In the genomic region with DNA sequence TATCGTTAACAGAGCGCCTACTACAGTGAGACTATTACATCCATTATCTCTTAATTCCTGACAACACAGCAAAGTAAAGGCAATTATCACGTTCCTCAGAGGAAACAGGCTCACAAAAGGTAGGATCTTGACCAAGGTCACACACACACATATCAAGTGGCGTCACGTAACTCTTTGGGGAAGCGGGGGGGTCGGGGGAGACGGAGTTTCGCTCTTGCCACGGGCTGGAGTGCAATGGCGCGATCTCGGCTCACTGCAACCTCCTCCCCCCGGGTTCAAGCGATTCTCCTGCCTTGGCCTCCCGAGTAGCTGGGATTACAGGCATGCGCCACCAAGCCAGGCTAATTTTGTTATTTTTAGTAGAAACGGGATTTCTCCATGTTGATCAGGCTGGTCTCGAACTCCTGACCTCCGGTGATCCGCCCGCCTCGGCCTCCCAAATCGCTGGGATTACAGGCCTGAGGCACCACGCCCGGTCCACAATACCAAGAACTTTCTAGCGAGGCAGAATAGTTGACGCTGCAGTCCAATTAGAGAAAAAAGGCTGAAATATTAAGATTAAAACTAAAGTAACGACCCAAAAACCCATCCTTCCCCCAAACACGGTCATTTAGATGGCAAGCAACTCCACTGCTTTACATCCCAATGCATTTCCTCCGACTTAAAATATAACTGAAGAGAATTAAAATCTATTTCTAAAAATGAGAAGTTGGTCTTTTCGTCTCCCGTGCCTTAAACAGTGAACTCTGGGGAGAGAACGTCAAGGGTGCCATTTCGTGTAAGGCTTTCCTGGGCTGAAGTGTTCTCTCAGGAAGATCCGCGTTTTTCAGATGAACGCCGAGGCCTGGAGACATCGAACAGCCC, we compare ENCODE assay signal across 8 cellular contexts. TPM values are rescaled to one million over a fixed set of nuclear protein-coding genes. Genes with fewer than 3 reads are reported as not detected.
A peak's percentile ranks its signal among the peaks of the same experiment; 100 is the strongest.
DNase-seq lines count a peak whose midpoint lies in the region; ATAC-seq and TF ChIP-seq lines count a peak whose summit lies in the region.

No MANE protein-coding gene starts in this region.

- H3K4me1 Mint-ChIP-seq in GM23338, result peaks cover 28% of the 10 kb centered on the region

- peak overlapping the region; percentile 82 for H3K4me2 ChIP-seq in GM23338

- H3K27me3 Mint-ChIP-seq in GM23338 (ENCODE audit: insufficient read depth, low read depth, poor library complexity), result peaks cover 24% of the 10 kb centered on the region

- peaks cover 26% of the 10 kb centered on the region for H3K36me3 ChIP-seq in GM23338 (ENCODE audit: insufficient read depth)
- peaks cover 55% of the 10 kb centered on the region for H3K36me3 ChIP-seq in iPS-20b (ENCODE audit: insufficient read depth, low read depth, low read length)

- H3F3A ChIP-seq in GM23338 (replicated peaks; ENCODE audit: low read depth), result peaks cover 17% of the 10 kb centered on the region; the same call in 1 of the 2 replicates

- DNase-seq in GM23338 (ENCODE audit: low spot score) (peak; percentile 53), SW480 (ENCODE audit: low spot score) (peak; percentile 33), amniotic epithelial cell (ENCODE audit: low read depth) (peak; percentile 50), ureter (ENCODE audit: low spot score) (no peak)
- peak in 3 of 4 experiments; percentile 23 to 53 (median 29) for DNase-seq in stimulated activated CD4-positive, alpha-beta T cell treated with anti-CD3 and anti-CD28 coated beads, Interleukin-1b, Interleukin-23, amount 100 ng/mL, for 24 hours (ENCODE audit: low read depth in 4 of 4, low spot score in 1 of 4)

- H3K4me3 ChIP-seq in GM23338 (peak overlapping the region; percentile 99), iPS-20b (ENCODE audit: low read length) (peak overlapping the region; percentile 95)

- peak overlapping the region; percentile 99 for H3K27ac ChIP-seq in 22Rv1
- peak overlapping the region; percentile 97 for H3K27ac ChIP-seq in GM23338 (ENCODE audit: low read depth)
- H3K27ac ChIP-seq in iPS-20b (ENCODE audit: low read length), result peak overlapping the region; percentile 91

- H3K9me3 Mint-ChIP-seq in GM23338, result no peaks in the 10 kb centered on the region; the same call in 2 of the 3 replicates

- no peak overlapping the region for H2AFZ ChIP-seq in GM23338

- H3K9me2 ChIP-seq in GM23338 (ENCODE audit: insufficient read depth), result no peaks in the 10 kb centered on the region

- H3K27me3 ChIP-seq in GM23338 (ENCODE audit: insufficient read depth), result no peaks in the 10 kb centered on the region
- no peaks in the 10 kb centered on the region for H3K27me3 ChIP-seq in iPS-20b (ENCODE audit: insufficient read depth, low read length)

- peak overlapping the region; percentile 98 for H3K4me3 Mint-ChIP-seq in GM23338

- peaks cover 57% of the 10 kb centered on the region for H3K36me3 Mint-ChIP-seq in GM23338 (ENCODE audit: low read depth)

- H3K9ac ChIP-seq in iPS-20b (ENCODE audit: low read depth, low read length), result peak overlapping the region; percentile 100

- H3K79me2 ChIP-seq in GM23338 (replicated peaks; ENCODE audit: insufficient read depth), result peaks cover 61% of the 10 kb centered on the region

- peak overlapping the region; percentile 99 for H3K27ac Mint-ChIP-seq in GM23338

- no peak for TF ChIP-seq CTCF in 22Rv1 (IDR thresholded peaks at IDR 0.05)
- no peak for TF ChIP-seq CTCF in GM23338 (conservative IDR thresholded peaks at IDR 0.05; ENCODE audit: low read depth in 2 of 2)

- H3K9me3 ChIP-seq in iPS-20b (ENCODE audit: insufficient read depth, low read depth, low read length), result no peaks in the 10 kb centered on the region

- ATAC-seq in GM23338 (0 out of 3 replicates have a peak, but pooled peaks have one; percentile 2), GM19467 (IDR thresholded peaks at IDR 0.05; ENCODE audit: unreplicated experiment) (no peak)

- peaks cover 32% of the 10 kb centered on the region for H4K20me1 ChIP-seq in GM23338 (replicated peaks; ENCODE audit: insufficient read depth)

- H3K4me1 ChIP-seq in GM23338 (ENCODE audit: insufficient read depth) (peaks cover 22% of the 10 kb centered on the region), iPS-20b (ENCODE audit: insufficient read depth, low read length) (peaks cover 11% of the 10 kb centered on the region)

TF ChIP-seq in GM23338, 12 proteins besides CTCF, POLR2A, EP300 and RAD21:
- TF ChIP-seq POLR2AphosphoS5 (IDR thresholded peaks at IDR 0.05; ENCODE audit: low read depth), result no peak
- TF ChIP-seq, protein P1, sequence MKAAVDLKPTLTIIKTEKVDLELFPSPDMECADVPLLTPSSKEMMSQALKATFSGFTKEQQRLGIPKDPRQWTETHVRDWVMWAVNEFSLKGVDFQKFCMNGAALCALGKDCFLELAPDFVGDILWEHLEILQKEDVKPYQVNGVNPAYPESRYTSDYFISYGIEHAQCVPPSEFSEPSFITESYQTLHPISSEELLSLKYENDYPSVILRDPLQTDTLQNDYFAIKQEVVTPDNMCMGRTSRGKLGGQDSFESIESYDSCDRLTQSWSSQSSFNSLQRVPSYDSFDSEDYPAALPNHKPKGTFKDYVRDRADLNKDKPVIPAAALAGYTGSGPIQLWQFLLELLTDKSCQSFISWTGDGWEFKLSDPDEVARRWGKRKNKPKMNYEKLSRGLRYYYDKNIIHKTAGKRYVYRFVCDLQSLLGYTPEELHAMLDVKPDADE (IDR thresholded peaks at IDR 0.05), result no peak
- TF ChIP-seq, protein P2, sequence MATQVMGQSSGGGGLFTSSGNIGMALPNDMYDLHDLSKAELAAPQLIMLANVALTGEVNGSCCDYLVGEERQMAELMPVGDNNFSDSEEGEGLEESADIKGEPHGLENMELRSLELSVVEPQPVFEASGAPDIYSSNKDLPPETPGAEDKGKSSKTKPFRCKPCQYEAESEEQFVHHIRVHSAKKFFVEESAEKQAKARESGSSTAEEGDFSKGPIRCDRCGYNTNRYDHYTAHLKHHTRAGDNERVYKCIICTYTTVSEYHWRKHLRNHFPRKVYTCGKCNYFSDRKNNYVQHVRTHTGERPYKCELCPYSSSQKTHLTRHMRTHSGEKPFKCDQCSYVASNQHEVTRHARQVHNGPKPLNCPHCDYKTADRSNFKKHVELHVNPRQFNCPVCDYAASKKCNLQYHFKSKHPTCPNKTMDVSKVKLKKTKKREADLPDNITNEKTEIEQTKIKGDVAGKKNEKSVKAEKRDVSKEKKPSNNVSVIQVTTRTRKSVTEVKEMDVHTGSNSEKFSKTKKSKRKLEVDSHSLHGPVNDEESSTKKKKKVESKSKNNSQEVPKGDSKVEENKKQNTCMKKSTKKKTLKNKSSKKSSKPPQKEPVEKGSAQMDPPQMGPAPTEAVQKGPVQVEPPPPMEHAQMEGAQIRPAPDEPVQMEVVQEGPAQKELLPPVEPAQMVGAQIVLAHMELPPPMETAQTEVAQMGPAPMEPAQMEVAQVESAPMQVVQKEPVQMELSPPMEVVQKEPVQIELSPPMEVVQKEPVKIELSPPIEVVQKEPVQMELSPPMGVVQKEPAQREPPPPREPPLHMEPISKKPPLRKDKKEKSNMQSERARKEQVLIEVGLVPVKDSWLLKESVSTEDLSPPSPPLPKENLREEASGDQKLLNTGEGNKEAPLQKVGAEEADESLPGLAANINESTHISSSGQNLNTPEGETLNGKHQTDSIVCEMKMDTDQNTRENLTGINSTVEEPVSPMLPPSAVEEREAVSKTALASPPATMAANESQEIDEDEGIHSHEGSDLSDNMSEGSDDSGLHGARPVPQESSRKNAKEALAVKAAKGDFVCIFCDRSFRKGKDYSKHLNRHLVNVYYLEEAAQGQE (IDR thresholded peaks at IDR 0.05; ENCODE audit: unreplicated experiment), result no peak
- TF ChIP-seq CREB1 (CRISPR knock-in tag; IDR thresholded peaks at IDR 0.05; ENCODE audit: low read depth), result peak; percentile 53; the same call in 1 of the 2 replicates
- TF ChIP-seq STAT1 (IDR thresholded peaks at IDR 0.05; ENCODE audit: unreplicated experiment), result no peak
- no peak for TF ChIP-seq EZH2phosphoT487 (IDR thresholded peaks at IDR 0.05; ENCODE audit: unreplicated experiment)

RNA-seq across cellular contexts. Expression of gene DDX17, which starts 1.1 kb away (rescaled TPM):
- total RNA-seq in GM23338 (2014; rRNA removed; shearing (Covaris generic)), result 452 and 603 TPM in 2 replicates
- polyA plus RNA-seq in GM23338 (2016; fragmentation: Nextera tagmentation; extraction: Ambion mirVana), result 88.0 and 91.0 TPM in 2 replicates
- total RNA-seq in ureter, result 593 TPM

RNA-seq across cellular contexts. Expression of gene KDELR3, which starts 37.1 kb away (rescaled TPM):
- 5.6 and 11.1 TPM in 2 replicates for total RNA-seq in GM23338 (2014; rRNA removed; shearing (Covaris generic))
- polyA plus RNA-seq in GM23338 (2016; fragmentation: Nextera tagmentation; extraction: Ambion mirVana), result 5.7 and 7.8 TPM in 2 replicates
- total RNA-seq in ureter, result 7.5 TPM

RNA-seq across cellular contexts. Expression of gene KCNJ4, which starts 50.0 kb away (rescaled TPM):
- total RNA-seq in GM23338 (2014; rRNA removed; shearing (Covaris generic)), result 1.3 TPM in 2 replicates
- polyA plus RNA-seq in GM23338 (2016; fragmentation: Nextera tagmentation; extraction: Ambion mirVana), result 0.23 and 0.28 TPM in 2 replicates
- not detected for total RNA-seq in ureter
